ENCODE assay signal across 8 cellular contexts in genomic region chr5:72106922-72107873, GRCh38. TPM values are rescaled to one million over a fixed set of nuclear protein-coding genes. Genes with fewer than 3 reads are reported as not detected.
DNase-seq lines count a peak whose midpoint lies in the region; ATAC-seq, FAIRE-seq and TF ChIP-seq lines count a peak whose summit lies in the region.

TSS of gene MAP1B (plus strand) at chr5:72107475. CDS start at chr5:72107532, 57 bp downstream.

- WGBS in A549 (ENCODE audit: missing lambda C conversion rate), result 4% methylated on average over 47 of the region's 90 CpGs
- WGBS in adrenal gland, 4 donors, result 1 to 4% (median 2%) methylated on average over 15 to 90 of the region's 90 CpGs

- intact Hi-C loops in adrenal gland (cut with DNase I), result no loop called here
- intact Hi-C loops in cardiac septum (cut with DNase I), result loop anchor here (2.0 to 5.0 kb wide), 2 partner anchors 180 to 324 kb away; no protein-coding TSS in a partner anchor

- no peak for FAIRE-seq in A549 (lab: Jason Lieb, UNC)

- H3K4me1 ChIP-seq in A549 (peaks cover 35% of the 10 kb centered on the region), adrenal gland (replicated peaks in 1 of 2) (peaks cover 0 to 12% of the 10 kb centered on the region in 2 donors)

- peak in 1 of 2 experiments; percentile 35; a peak in 3 of 5 replicates for TF ChIP-seq RAD21 in A549 (conservative IDR thresholded peaks at IDR 0.05 in 1 of 2, IDR thresholded peaks at IDR 0.05 in 1 of 2)

- H3K4me3 ChIP-seq in A549, result peak within 1 kb of the TSS; percentile 84
- H3K4me3 ChIP-seq in adrenal gland, result peak within 1 kb of the TSS in 3 of 4 donors; percentile 6 to 79 (median 27)

- H3K27ac ChIP-seq in A549 (peak within 1 kb of the TSS; percentile 86 to 96), adrenal gland (peak within 1 kb of the TSS in 4 of 5 donors; percentile 29 to 87 (median 54))

- H3K9me3 ChIP-seq in A549 (0 out of 3 replicates have a peak, but pooled peaks cover 3% of the 10 kb centered on the region), adrenal gland (replicated peaks in 1 of 3) (no peaks in the 10 kb centered on the region)

- TF ChIP-seq EP300 in A549 (IDR thresholded peaks at IDR 0.05), result no peak

- in situ Hi-C loops in GM18951 (cut with MboI; ENCODE audit: low sequenced_read_pairs, unreplicated experiment), result no loop called here

- peak within 1 kb of the TSS; percentile 82 for H3K4me2 ChIP-seq in A549

- peak; percentile 80 to 86 for ATAC-seq in A549
- no peak for ATAC-seq in GM18498 (IDR thresholded peaks at IDR 0.05; ENCODE audit: unreplicated experiment)

- POLR2A ChIA-PET in A549 (lab: Yijun Ruan, JAX), result interaction anchor here (0.6 to 6.8 kb wide), 14 partner anchors 8 to 324 kb away, joined by 3 to 70 read pairs (median 4); no protein-coding TSS in a partner anchor

- no peak for TF ChIP-seq CTCF in A549 (IDR thresholded peaks at IDR 0.05)
- no peak for TF ChIP-seq CTCF in adrenal gland (IDR thresholded peaks at IDR 0.05)

- CTCF ChIA-PET in A549 (lab: Yijun Ruan, JAX), result interaction anchor here (1.6 kb wide), 1 partner anchor 324 kb away, joined by 8 read pairs; no protein-coding TSS in a partner anchor

- DNase-seq in A549 (ENCODE audit: low read depth in 1 of 2, low spot score in 1 of 2), result peak; percentile 67 to 86
- DNase-seq in NCI-H2171 (lab: John Stamatoyannopoulos, UW), result peak; percentile 60
- DNase-seq in adrenal gland, result peak; percentile 29 to 78 (median 44)
- DNase-seq in cardiac septum (ENCODE audit: low spot score), result peak; percentile 80
- peak in 52 of 56 donors; percentile 15 to 85 (median 62) for DNase-seq in nucleus accumbens (lab: John Stamatoyannopoulos, UW)
- DNase-seq in central memory CD4-positive, alpha-beta T cell, result no peak

- peak; percentile 92 for TF ChIP-seq POLR2A in A549 (IDR thresholded peaks at IDR 0.05; ENCODE audit: low read length)
- peak; percentile 57 for TF ChIP-seq POLR2A in GM18951 (IDR thresholded peaks at IDR 0.05; ENCODE audit: extremely low read depth, insufficient read depth, insufficient read length)
- TF ChIP-seq POLR2A in adrenal gland (IDR thresholded peaks at IDR 0.05), result peak; percentile 43 to 57

- no peaks in the 10 kb centered on the region for H3K27me3 ChIP-seq in adrenal gland

- H3K36me3 ChIP-seq in adrenal gland (replicated peaks in 1 of 2), result no peaks in the 10 kb centered on the region

TF ChIP-seq in A549, 52 proteins besides CTCF, POLR2A, EP300 and RAD21 (continues in another document):
- TF ChIP-seq PHF8 (IDR thresholded peaks at IDR 0.05; ENCODE audit: borderline replicate concordance, low read depth) (no peak; the same call in 1 of the 2 replicates), HMGXB4 (CRISPR knock-in tag; IDR thresholded peaks at IDR 0.05; ENCODE audit: borderline replicate concordance) (no peak), EHMT2 (IDR thresholded peaks at IDR 0.05; ENCODE audit: low read depth) (no peak), CEBPB (IDR thresholded peaks at IDR 0.05) (no peak), ZFP36 (IDR thresholded peaks at IDR 0.05; ENCODE audit: borderline replicate concordance, partially characterized antibody) (no peak), HOXB5 (CRISPR knock-in tag; IDR thresholded peaks at IDR 0.05) (peak; percentile 37; the same call in 1 of the 2 replicates), POLR2AphosphoS2 (conservative IDR thresholded peaks at IDR 0.05; ENCODE audit: low read length) (no peak), ATOH8 (CRISPR knock-in tag; IDR thresholded peaks at IDR 0.05; ENCODE audit: low read depth) (no peak), TFCP2L1 (CRISPR knock-in tag; IDR thresholded peaks at IDR 0.05) (no peak), MAX (IDR thresholded peaks at IDR 0.05) (peak; percentile 25; the same call in 1 of the 2 replicates), ZNF302 (CRISPR knock-in tag; IDR thresholded peaks at IDR 0.05) (no peak), KDM1A (IDR thresholded peaks at IDR 0.05; ENCODE audit: low read depth) (no peak), FOXS1 (CRISPR knock-in tag; IDR thresholded peaks at IDR 0.05) (no peak), ESRRA (IDR thresholded peaks at IDR 0.05; ENCODE audit: borderline replicate concordance, low read length) (no peak), JUN (IDR thresholded peaks at IDR 0.05) (peak; percentile 81 to 86), E2F6 (IDR thresholded peaks at IDR 0.05; ENCODE audit: borderline replicate concordance, low read depth) (0 out of 2 replicates have a peak, but pooled peaks have one; percentile 5), CBX2 (IDR thresholded peaks at IDR 0.05; ENCODE audit: borderline replicate concordance, low read depth) (no peak), MYC (IDR thresholded peaks at IDR 0.05; ENCODE audit: borderline replicate concordance, low read length) (no peak), RARB (CRISPR knock-in tag; IDR thresholded peaks at IDR 0.05) (no peak), RCOR1 (IDR thresholded peaks at IDR 0.05; ENCODE audit: low read depth, low read length) (no peak), EHF (CRISPR knock-in tag; IDR thresholded peaks at IDR 0.05) (no peak), KDM5A (IDR thresholded peaks at IDR 0.05) (no peak), CHD4 (IDR thresholded peaks at IDR 0.05; ENCODE audit: borderline replicate concordance) (no peak), HOXA7 (CRISPR knock-in tag; IDR thresholded peaks at IDR 0.05) (no peak), ELK1 (IDR thresholded peaks at IDR 0.05; ENCODE audit: low read depth, low read length) (no peak), HEYL (CRISPR knock-in tag; IDR thresholded peaks at IDR 0.05) (no peak), TP53 (CRISPR knock-in tag; IDR thresholded peaks at IDR 0.05) (no peak), SMC3 (IDR thresholded peaks at IDR 0.05) (peak; percentile 29; the same call in 1 of the 3 replicates), RFX5 (IDR thresholded peaks at IDR 0.05) (no peak), HOXB13 (CRISPR knock-in tag; IDR thresholded peaks at IDR 0.05; ENCODE audit: low read depth) (no peak), RNF2 (IDR thresholded peaks at IDR 0.05; ENCODE audit: borderline replicate concordance, low read depth) (no peak), CHD2 (IDR thresholded peaks at IDR 0.05; ENCODE audit: low read length, partially characterized antibody) (no peak), MAFK (IDR thresholded peaks at IDR 0.05; ENCODE audit: partially characterized antibody) (no peak), ZSCAN20 (CRISPR knock-in tag; IDR thresholded peaks at IDR 0.05) (no peak), SREBF2 (IDR thresholded peaks at IDR 0.05) (no peak), NR3C1 (IDR thresholded peaks at IDR 0.05) (no peak)

RNA-seq across cellular contexts. Expression of gene MAP1B, which starts in this region (rescaled TPM):
- 73.0 and 93.0 TPM in 2 replicates for polyA plus RNA-seq in A549 (2011; rRNA removed)
- polyA plus RNA-seq in A549 (2012; cell fraction: cytosol; rRNA removed), result 16.2 and 17.0 TPM in 2 replicates
- polyA plus RNA-seq in A549 (2012; cell fraction: nucleus; rRNA removed), result 53.5 and 54.6 TPM in 2 replicates
- polyA plus RNA-seq in A549 (2017; fragmentation: RNase III; extraction: RNeasy Plus Mini Kit Qiagen cat#74134 plus additional on column Dnase treatment), result 37.1 to 49.1 TPM (median 40.2 TPM) in 3 replicates
- polyA minus RNA-seq in A549 (2011; rRNA and poly(A)+ RNA removed), result 191 and 227 TPM in 2 replicates
- total RNA-seq in adrenal gland, result 100 to 1,000 TPM in 3 of 8 donors, 10 to 100 TPM in 5; 51.2 to 258 (median 97.3) TPM
- 10 to 100 TPM; 11.5 to 29.4 (median 29.3) TPM for polyA plus RNA-seq in adrenal gland
- 217 TPM for total RNA-seq in cardiac septum
